In the genomic region with DNA sequence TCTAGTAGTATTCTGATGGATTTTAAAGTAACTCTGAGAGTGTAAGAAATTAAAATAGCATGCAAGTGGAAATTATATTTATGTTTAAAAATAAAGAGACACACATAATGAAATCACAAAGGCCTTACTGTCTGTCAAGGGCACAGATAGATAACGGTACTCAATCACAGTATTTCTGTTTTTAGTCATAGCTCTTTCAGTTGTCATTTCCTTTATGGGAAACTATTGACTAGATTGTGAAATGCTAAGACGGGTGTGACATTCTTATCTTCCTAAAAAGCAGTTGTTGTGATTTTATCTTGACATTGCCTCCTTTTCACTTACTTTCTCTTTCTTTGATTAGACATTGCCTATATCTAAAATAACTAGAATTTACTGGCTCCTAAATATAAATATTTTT, we compare ENCODE assay signal across 21 cellular contexts.
A peak's percentile ranks its signal among the peaks of the same experiment; 100 is the strongest.
DNase-seq lines count a peak whose midpoint lies in the region; ATAC-seq lines count a peak whose summit lies in the region.
"Had no signal": no experiment of that assay in that cellular context is flagged by ENCODE, and none has a peak within 500 bp of the region (broad histone marks: within the 10 kb centered on the region; RNA-seq: fewer than 3 reads in every experiment).

No MANE protein-coding gene starts in this region.

- H4K20me1 ChIP-seq in Karpas-422 (ENCODE audit: insufficient read depth, low read depth, low read length) = no peaks in the 10 kb centered on the region

- no peak overlapping the region for H3K27ac Mint-ChIP-seq in stimulated activated naive CD8-positive, alpha-beta T cell treated with anti-CD3 and anti-CD28 coated beads, Interleukin-15, amount 100 ng/mL, for 72 hours
- H3K27ac Mint-ChIP-seq: activated naive CD8-positive, alpha-beta T cell; CD4-positive, alpha-beta memory T cell; immature natural killer cell had no signal

- H3K9me3 Mint-ChIP-seq in stimulated activated naive CD8-positive, alpha-beta T cell treated with anti-CD3 and anti-CD28 coated beads, Interleukin-15, amount 100 ng/mL, for 72 hours = peaks cover 10 to 15% of the 10 kb centered on the region in 2 donors

- H3K9me3 ChIP-seq in Karpas-422 (ENCODE audit: low read length) = no peaks in the 10 kb centered on the region; the same call in 1 of the 2 replicates
- H3K9me3 ChIP-seq: neutrophil had no signal

- peak; percentile 62 for ATAC-seq in stimulated activated naive CD8-positive, alpha-beta T cell treated with anti-CD3 and anti-CD28 coated beads, Interleukin-15, amount 100 ng/mL, for 72 hours
- ATAC-seq in stimulated activated naive CD8-positive, alpha-beta T cell treated with anti-CD3 and anti-CD28 coated beads, Interleukin-15, Interleukin-2, amounts not matched to agents 100 U/mL and 50 U/mL, for 24 hours = no peak
- ATAC-seq in HG02610 (IDR thresholded peaks at IDR 0.05; ENCODE audit: unreplicated experiment) (peak; percentile 73), HG03280 (IDR thresholded peaks at IDR 0.05; ENCODE audit: unreplicated experiment) (peak; percentile 53), HG03521 (IDR thresholded peaks at IDR 0.05; ENCODE audit: unreplicated experiment) (no peak)
- ATAC-seq: HCT116, sciatic nerve had no signal

- H3K27ac ChIP-seq in Karpas-422 (ENCODE audit: low read length) = no peak overlapping the region
- H3K27ac ChIP-seq: cardiac muscle cell, neutrophil had no signal

- no peaks in the 10 kb centered on the region for H3K4me1 Mint-ChIP-seq in stimulated activated naive CD8-positive, alpha-beta T cell treated with anti-CD3 and anti-CD28 coated beads, Interleukin-15, amount 100 ng/mL, for 72 hours
- H3K4me1 Mint-ChIP-seq: CD4-positive, alpha-beta memory T cell; immature natural killer cell had no signal

- in situ Hi-C loops in G401 (cut with HindIII; ENCODE audit: low sequenced_read_pairs) = no loop called here

- no peaks in the 10 kb centered on the region for H3K27me3 ChIP-seq in Karpas-422 (ENCODE audit: low read length)
- H3K27me3 ChIP-seq: cardiac muscle cell, neutrophil had no signal

- H3K36me3 ChIP-seq in Karpas-422 (ENCODE audit: insufficient read depth, low read length) = no peaks in the 10 kb centered on the region
- H3K36me3 ChIP-seq: cardiac muscle cell, neutrophil had no signal

- no peaks in the 10 kb centered on the region; the same call in 1 of the 2 replicates for H3K9me2 ChIP-seq in Karpas-422 (replicated peaks; ENCODE audit: insufficient read depth, low read length)

- DNase-seq in stimulated activated naive CD8-positive, alpha-beta T cell treated with anti-CD3 and anti-CD28 coated beads, Interleukin-15, amount 100 ng/mL, for 72 hours = no peak
- DNase-seq in stimulated activated naive CD8-positive, alpha-beta T cell treated with anti-CD3 and anti-CD28 coated beads, Interleukin-15, Interleukin-2, amounts not matched to agents 100 U/mL and 50 U/mL, for 24 hours = no peak
- DNase-seq in G401 (ENCODE audit: low spot score) = no peak
- DNase-seq in Karpas-422 = no peak
- no peak for DNase-seq in DMS53 (lab: John Stamatoyannopoulos, UW)
- DNase-seq: 8988T; activated CD4-positive, alpha-beta T cell treated with anti-CD3 and anti-CD28 coated beads for 4 hours; activated T-cell treated with anti-CD3 and anti-CD28 coated beads for 4 hours; CD4-positive, alpha-beta memory T cell; immature natural killer cell; NCI-H2081 treated with DMSO at 0.1 percent for 48 hours; NCI-H774; T-helper 9 cell had no signal

- H2AFZ ChIP-seq in Karpas-422 (ENCODE audit: low read length) = no peak overlapping the region

- H3K4me2 ChIP-seq in Karpas-422 (ENCODE audit: low read depth, low read length, poor library complexity, severe bottlenecking) = no peak overlapping the region

- H3K4me3 Mint-ChIP-seq in stimulated activated naive CD8-positive, alpha-beta T cell treated with anti-CD3 and anti-CD28 coated beads, Interleukin-15, amount 100 ng/mL, for 72 hours = no peak overlapping the region
- H3K4me3 Mint-ChIP-seq: activated naive CD8-positive, alpha-beta T cell; CD4-positive, alpha-beta memory T cell; immature natural killer cell had no signal

- H3K9ac ChIP-seq in Karpas-422 (ENCODE audit: low read length) = no peak overlapping the region

- H3K79me2 ChIP-seq in Karpas-422 (ENCODE audit: low read length) = no peaks in the 10 kb centered on the region

- H3K4me3 ChIP-seq in Karpas-422 (ENCODE audit: low read length) = no peak overlapping the region
- H3K4me3 ChIP-seq: cardiac muscle cell had no signal

- H3K4me1 ChIP-seq in Karpas-422 (ENCODE audit: low read length) = no peaks in the 10 kb centered on the region

- H3K27me3 Mint-ChIP-seq in stimulated activated naive CD8-positive, alpha-beta T cell treated with anti-CD3 and anti-CD28 coated beads, Interleukin-15, amount 100 ng/mL, for 72 hours = no peaks in the 10 kb centered on the region
- H3K27me3 Mint-ChIP-seq: activated naive CD8-positive, alpha-beta T cell; CD4-positive, alpha-beta memory T cell had no signal

Comparison
In these comparisons a context has a peak if more than half of its experiments do, and no peak if none do; other contexts are left out.
1. ATAC-seq: peak in stimulated activated naive CD8-positive, alpha-beta T cell treated with anti-CD3 and anti-CD28 coated beads, Interleukin-15, amount 100 ng/mL, for 72 hours (single experiment), HG02610 (single experiment) and HG03280 (single experiment); none in stimulated activated naive CD8-positive, alpha-beta T cell treated with anti-CD3 and anti-CD28 coated beads, Interleukin-15, Interleukin-2, amounts not matched to agents 100 U/mL and 50 U/mL, for 24 hours (single experiment) and HG03521 (single experiment).